Comparison of ENCODE assay signal across 9 cellular contexts in the genomic region with DNA sequence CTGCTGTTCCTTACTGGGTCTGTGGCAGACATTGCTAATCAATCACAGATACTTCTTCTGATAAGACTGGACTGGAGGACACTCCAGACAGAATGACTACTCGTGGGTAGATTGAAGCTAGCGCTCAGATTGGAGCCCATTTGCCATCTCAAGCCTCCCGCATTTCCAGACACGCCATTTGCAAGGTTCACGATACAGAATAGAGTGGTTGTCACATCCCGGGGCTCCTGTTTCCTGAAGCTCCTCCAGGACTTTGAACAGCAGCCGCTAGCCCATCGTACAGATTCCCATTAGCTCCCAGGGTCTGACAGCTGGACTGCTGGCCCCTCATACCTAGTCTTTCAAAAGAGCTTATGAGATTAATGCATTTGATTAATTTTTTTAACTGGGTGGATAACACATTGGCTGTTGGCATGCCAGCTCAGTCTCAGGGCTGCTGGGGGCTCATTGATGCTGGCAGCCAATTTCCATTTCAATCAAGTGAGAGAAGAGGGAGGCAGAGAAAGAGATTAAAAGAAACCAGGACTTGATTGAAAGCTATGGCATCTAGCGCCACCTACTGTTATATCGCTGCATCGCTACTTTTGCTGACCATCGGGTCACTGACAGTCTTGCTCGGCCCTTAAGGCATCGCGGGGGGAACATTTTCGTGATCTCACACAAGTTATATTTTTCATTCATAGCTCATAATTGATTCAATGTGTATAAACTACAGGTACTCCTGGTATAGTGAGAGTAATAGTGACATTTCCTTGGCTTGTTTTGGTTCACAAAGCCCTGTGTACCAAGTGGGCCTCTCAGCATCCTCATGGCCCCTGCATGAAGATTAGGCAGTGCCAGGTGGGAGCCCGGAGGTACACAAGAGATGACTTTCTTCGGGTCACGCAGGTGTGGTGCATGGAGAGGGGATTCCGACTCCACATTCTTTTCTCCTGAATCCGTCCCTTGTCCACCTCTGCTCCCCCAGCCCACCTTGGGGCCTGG.
DNase-seq lines count a peak whose midpoint lies in the region; ATAC-seq, FAIRE-seq and TF ChIP-seq lines count a peak whose summit lies in the region.
"Had no signal": no experiment of that assay in that cellular context is flagged by ENCODE, and none has a peak within 500 bp of the region (broad histone marks: within the 10 kb centered on the region; RNA-seq: fewer than 3 reads in every experiment).

No MANE protein-coding gene starts in this region.

- ATAC-seq in CD4-positive, alpha-beta T cell (ENCODE audit: poor library complexity): no peak
- ATAC-seq in activated CD8-positive, alpha-beta T cell treated with anti-CD3 and anti-CD28 coated beads, Interleukin-2, amount 10 ng/mL, durations not matched to agents 7 days and 5 days: no peak
- ATAC-seq in esophagus mucosa: no peak
- ATAC-seq in HG03432 (IDR thresholded peaks at IDR 0.05; ENCODE audit: unreplicated experiment): no peak

- no peaks in the 10 kb centered on the region for H3K36me3 Mint-ChIP-seq in CD4-positive, alpha-beta T cell (ENCODE audit: low read depth)
- no peaks in the 10 kb centered on the region for H3K36me3 Mint-ChIP-seq in activated CD8-positive, alpha-beta T cell treated with anti-CD3 and anti-CD28 coated beads, Interleukin-2, amount 10 ng/mL, durations not matched to agents 7 days and 5 days (ENCODE audit: low read depth)

- no peaks in the 10 kb centered on the region for H3K9me3 ChIP-seq in CD4-positive, alpha-beta T cell (ENCODE audit: control insufficient read depth, low read length)

- CTCF ChIA-PET in CD4-positive, alpha-beta T cell (lab: Charles Lee): no interaction called here
- CTCF ChIA-PET in activated CD8-positive, alpha-beta T cell treated with anti-CD3 and anti-CD28 coated beads, Interleukin-2, amount 10 ng/mL, durations not matched to agents 7 days and 5 days (lab: Charles Lee): interaction anchor here (0.6 to 1.6 kb wide), 20 partner anchors 8 to 1008 kb away, joined by 3 to 10 read pairs (median 4); a partner anchor contains a TSS

- no peaks in the 10 kb centered on the region for H3K9me3 Mint-ChIP-seq in CD4-positive, alpha-beta T cell
- no peaks in the 10 kb centered on the region for H3K9me3 Mint-ChIP-seq in activated CD8-positive, alpha-beta T cell treated with anti-CD3 and anti-CD28 coated beads, Interleukin-2, amount 10 ng/mL, durations not matched to agents 7 days and 5 days (ENCODE audit: insufficient read depth)
- H3K9me3 Mint-ChIP-seq: T-helper 1 cell treated with Interleukin-12 subunit alpha and Interleukin-12 subunit beta and Interleukin-4 antibody, amounts not matched to agents 30 μg/mL and 1 μg/mL, for 36 hours had no signal

- FAIRE-seq in H54 (lab: Jason Lieb, UNC): peak; percentile 36

- intact Hi-C loops in CD4-positive, alpha-beta T cell (cut with DNase I, micrococcal nuclease): no loop called here

- POLR2A ChIA-PET in CD4-positive, alpha-beta T cell (lab: Charles Lee): no interaction called here
- POLR2A ChIA-PET in activated CD8-positive, alpha-beta T cell treated with anti-CD3 and anti-CD28 coated beads, Interleukin-2, amount 10 ng/mL, durations not matched to agents 7 days and 5 days (lab: Charles Lee): no interaction called here

- peak in 2 of 10 experiments; percentile 1 to 2 for DNase-seq in CD4-positive, alpha-beta T cell
- peak; percentile 33 for DNase-seq in H54 (ENCODE audit: insufficient read length, low spot score)
- DNase-seq in NCI-H345 (lab: John Stamatoyannopoulos, UW): peak; percentile 74
- peak; percentile 58 for DNase-seq in activated CD8-positive, alpha-beta T cell treated with anti-CD3 and anti-CD28 coated beads, Interleukin-2, amount 10 ng/mL, durations not matched to agents 7 days and 5 days
- DNase-seq in glomerular visceral epithelial cell (ENCODE audit: extremely low spot score): peak; percentile 52
- DNase-seq in pons (ENCODE audit: low spot score): peak; percentile 74

- no peak overlapping the region for H3K4me3 Mint-ChIP-seq in CD4-positive, alpha-beta T cell
- H3K4me3 Mint-ChIP-seq in activated CD8-positive, alpha-beta T cell treated with anti-CD3 and anti-CD28 coated beads, Interleukin-2, amount 10 ng/mL, durations not matched to agents 7 days and 5 days: no peak overlapping the region
- H3K4me3 Mint-ChIP-seq: T-helper 1 cell treated with Interleukin-12 subunit alpha and Interleukin-12 subunit beta and Interleukin-4 antibody, amounts not matched to agents 30 μg/mL and 1 μg/mL, for 36 hours had no signal

- no peak for TF ChIP-seq POLR2A in H54 (IDR thresholded peaks at IDR 0.05; ENCODE audit: low read depth, low read length)

- no peaks in the 10 kb centered on the region for H3K4me1 Mint-ChIP-seq in CD4-positive, alpha-beta T cell (ENCODE audit: low read depth)
- H3K4me1 Mint-ChIP-seq in activated CD8-positive, alpha-beta T cell treated with anti-CD3 and anti-CD28 coated beads, Interleukin-2, amount 10 ng/mL, durations not matched to agents 7 days and 5 days (ENCODE audit: low read depth): peaks cover 2% of the 10 kb centered on the region

- peaks cover 5% of the 10 kb centered on the region for H3K27me3 ChIP-seq in CD4-positive, alpha-beta T cell (ENCODE audit: control insufficient read depth, insufficient read depth, low read length)

- H3K27ac Mint-ChIP-seq in CD4-positive, alpha-beta T cell: no peak overlapping the region
- no peak overlapping the region for H3K27ac Mint-ChIP-seq in activated CD8-positive, alpha-beta T cell treated with anti-CD3 and anti-CD28 coated beads, Interleukin-2, amount 10 ng/mL, durations not matched to agents 7 days and 5 days
- H3K27ac Mint-ChIP-seq: T-helper 1 cell treated with Interleukin-12 subunit alpha and Interleukin-12 subunit beta and Interleukin-4 antibody, amounts not matched to agents 30 μg/mL and 1 μg/mL, for 36 hours had no signal

- H3K27me3 Mint-ChIP-seq in CD4-positive, alpha-beta T cell: peaks cover 57% of the 10 kb centered on the region
- peaks cover 3% of the 10 kb centered on the region for H3K27me3 Mint-ChIP-seq in activated CD8-positive, alpha-beta T cell treated with anti-CD3 and anti-CD28 coated beads, Interleukin-2, amount 10 ng/mL, durations not matched to agents 7 days and 5 days (ENCODE audit: low read depth)

- peak; percentile 15 for TF ChIP-seq CTCF in CD4-positive, alpha-beta T cell (IDR thresholded peaks at IDR 0.05)

- no peak overlapping the region for H3K27ac ChIP-seq in CD4-positive, alpha-beta T cell (ENCODE audit: low read depth, low read length)
